10 cellular contexts compared by ENCODE assay signal in the genomic region with DNA sequence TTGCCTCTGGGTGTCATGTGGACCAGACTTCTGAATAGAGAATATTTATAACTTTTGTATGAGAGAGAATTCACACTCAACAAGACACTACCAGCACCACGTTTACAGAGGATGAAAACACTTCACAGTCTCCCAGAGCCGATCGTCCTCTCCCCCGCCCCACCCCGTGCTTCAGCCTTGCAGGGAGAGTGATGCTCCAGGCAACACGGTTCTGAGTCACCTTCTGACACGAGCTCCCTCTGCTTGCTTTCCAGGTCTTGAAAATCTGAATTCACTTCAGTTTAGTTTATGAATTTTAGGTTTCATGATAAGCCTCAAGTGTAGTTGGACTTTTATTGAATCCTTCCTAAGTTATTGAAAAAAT. TPM values are rescaled to one million over a fixed set of nuclear protein-coding genes. Genes with fewer than 3 reads are reported as not detected.
DNase-seq lines count a peak whose midpoint lies in the region; ATAC-seq and TF ChIP-seq lines count a peak whose summit lies in the region.
"Had no signal": no experiment of that assay in that cellular context is flagged by ENCODE, and none has a peak within 500 bp of the region (broad histone marks: within the 10 kb centered on the region; RNA-seq: fewer than 3 reads in every experiment).

No MANE protein-coding gene starts in this region.

- no peak for DNase-seq in CD8-positive, alpha-beta memory T cell
- DNase-seq in HK-2 (ENCODE audit: unreplicated experiment) (peak; percentile 54), astrocyte of the hippocampus (ENCODE audit: low read depth, low spot score) (peak; percentile 47), left lung (no peak), colonic mucosa (no peak), superior temporal gyrus (ENCODE audit: extremely low spot score) (no peak)
- DNase-seq: cortex of kidney had no signal

- H3K4me1 Mint-ChIP-seq in CD8-positive, alpha-beta memory T cell, result peaks cover 35 to 59% (median 40%) of the 10 kb centered on the region in 3 donors

- no peaks in the 10 kb centered on the region for H3K27me3 ChIP-seq in CD8-positive, alpha-beta memory T cell (ENCODE audit: insufficient read depth, low read length, poor library complexity, severe bottlenecking)
- H3K27me3 ChIP-seq in left lung, result no peaks in the 10 kb centered on the region
- H3K27me3 ChIP-seq in colonic mucosa, result no peaks in the 10 kb centered on the region

- POLR2A ChIA-PET in CD8-positive, alpha-beta memory T cell (lab: Charles Lee), result no interaction called here

- H3K27ac ChIP-seq in CD8-positive, alpha-beta memory T cell (ENCODE audit: low read depth, low read length), result no peak overlapping the region
- H3K27ac ChIP-seq in left lung (no peak overlapping the region), colonic mucosa (no peak overlapping the region)
- H3K27ac ChIP-seq: parathyroid adenoma had no signal

- no peak overlapping the region for H3K4me3 Mint-ChIP-seq in CD8-positive, alpha-beta memory T cell

- TF ChIP-seq CTCF in left lung (IDR thresholded peaks at IDR 0.05), result no peak
- no peak for TF ChIP-seq CTCF in colonic mucosa (IDR thresholded peaks at IDR 0.05)

- no peak overlapping the region for H3K9ac ChIP-seq in colonic mucosa (ENCODE audit: low read depth in 2 of 2, low read length in 2 of 2)
- H3K9ac ChIP-seq: parathyroid adenoma had no signal

- peaks cover 0 to 1% of the 10 kb centered on the region in 2 donors for H3K27me3 Mint-ChIP-seq in CD8-positive, alpha-beta memory T cell

- peaks cover 9 to 80% (median 13%) of the 10 kb centered on the region in 3 donors for H3K36me3 Mint-ChIP-seq in CD8-positive, alpha-beta memory T cell

- H3K9me3 Mint-ChIP-seq in CD8-positive, alpha-beta memory T cell, result no peaks in the 10 kb centered on the region

- H3K9me3 ChIP-seq in CD8-positive, alpha-beta memory T cell (ENCODE audit: low read length), result no peaks in the 10 kb centered on the region
- H3K9me3 ChIP-seq in left lung, result no peaks in the 10 kb centered on the region
- no peaks in the 10 kb centered on the region for H3K9me3 ChIP-seq in colonic mucosa

- peaks cover 12% of the 10 kb centered on the region for H3K36me3 ChIP-seq in CD8-positive, alpha-beta memory T cell (ENCODE audit: insufficient read depth, low read length)
- H3K36me3 ChIP-seq in left lung, result peaks cover 0 to 99% of the 10 kb centered on the region in 2 donors
- H3K36me3 ChIP-seq in colonic mucosa, result no peaks in the 10 kb centered on the region

- no peaks in the 10 kb centered on the region for H3K4me1 ChIP-seq in CD8-positive, alpha-beta memory T cell (ENCODE audit: insufficient read depth, low read length)
- peaks cover 0 to 13% of the 10 kb centered on the region in 2 donors for H3K4me1 ChIP-seq in left lung
- H3K4me1 ChIP-seq in colonic mucosa, result no peaks in the 10 kb centered on the region
- H3K4me1 ChIP-seq: parathyroid adenoma had no signal

- CTCF ChIA-PET in CD8-positive, alpha-beta memory T cell (lab: Charles Lee), result interaction anchor here (0.7 kb wide), 1 partner anchor 173 kb away, joined by 3 read pairs; no protein-coding TSS in a partner anchor

- H3K27ac Mint-ChIP-seq in CD8-positive, alpha-beta memory T cell, result peak overlapping the region in 7 of 8 donors; percentile 18 to 81 (median 54)

- ATAC-seq in left lung, result peak; percentile 29
- no peak for ATAC-seq in HG02763 (IDR thresholded peaks at IDR 0.05; ENCODE audit: unreplicated experiment)
- ATAC-seq in HG03520 (IDR thresholded peaks at IDR 0.05; ENCODE audit: unreplicated experiment), result no peak

- intact Hi-C loops in left lung (cut with DNase I) (no loop called here), colonic mucosa (cut with DNase I) (no loop called here)

- H3K4me3 ChIP-seq in CD8-positive, alpha-beta memory T cell (ENCODE audit: low read length), result no peak overlapping the region
- no peak overlapping the region for H3K4me3 ChIP-seq in left lung
- H3K4me3 ChIP-seq in colonic mucosa, result no peak overlapping the region

RNA-seq across cellular contexts. Expression of gene CPLX1, which starts 59.8 kb away (rescaled TPM):
- total RNA-seq in CD8-positive, alpha-beta memory T cell, result under 1 TPM; 0.13 to 0.16 TPM
- not detected for polyA plus RNA-seq in CD8-positive, alpha-beta memory T cell
- total RNA-seq in left lung, result 1 to 10 TPM; 3.1 to 3.2 TPM
- total RNA-seq in colonic mucosa, result 10 to 100 TPM in 1 of 2 donors, 1 to 10 TPM in 1; 2.7 to 16.5 TPM

Comparison
In these comparisons a context has a peak if more than half of its experiments do, and no peak if none do; other contexts are left out.
1. DNase-seq: peak in HK-2 (single experiment) and astrocyte of the hippocampus (single experiment); none in CD8-positive, alpha-beta memory T cell (0 of 5), left lung (0 of 2), colonic mucosa (single experiment) and superior temporal gyrus (single experiment).